ENCODE assay signal across 8 cellular contexts in genomic region chr22:24952837-24953293, GRCh38. TPM values are rescaled to one million over a fixed set of nuclear protein-coding genes. Genes with fewer than 3 reads are reported as not detected.
DNase-seq lines count a peak whose midpoint lies in the region; ATAC-seq and TF ChIP-seq lines count a peak whose summit lies in the region.

No MANE protein-coding gene starts in this region.

- H3K27ac Mint-ChIP-seq in activated CD4-positive, alpha-beta T cell treated with anti-CD3 and anti-CD28 coated beads, Interleukin-2, amount 10 ng/mL, durations not matched to agents 24 days and 14 days = no peak overlapping the region
- H3K27ac Mint-ChIP-seq in chondrocyte (ENCODE audit: unreplicated experiment) = peak overlapping the region; percentile 95

- H3K4me3 ChIP-seq in OCI-LY3 (ENCODE audit: low read length) (peak overlapping the region; percentile 75), stomach (peak overlapping the region; percentile 73 to 79 (median 76))

- TF ChIP-seq EP300 in stomach (IDR thresholded peaks at IDR 0.05) = no peak

- no peak for ATAC-seq in GM18517 (IDR thresholded peaks at IDR 0.05; ENCODE audit: unreplicated experiment)
- ATAC-seq in GM19328 (IDR thresholded peaks at IDR 0.05; ENCODE audit: unreplicated experiment) = no peak

- no peak for TF ChIP-seq CTCF in OCI-LY3 (IDR thresholded peaks at IDR 0.05; ENCODE audit: low read depth, low read length)
- no peak for TF ChIP-seq CTCF in chondrocyte (IDR thresholded peaks at IDR 0.05)
- no peak for TF ChIP-seq CTCF in stomach (IDR thresholded peaks at IDR 0.05)

- peaks cover 10% of the 10 kb centered on the region for H3K27me3 ChIP-seq in OCI-LY3 (ENCODE audit: low read depth, low read length)
- H3K27me3 ChIP-seq in stomach = peaks cover 0 to 54% (median 12%) of the 10 kb centered on the region in 3 donors

- DNase-seq in activated CD4-positive, alpha-beta T cell treated with anti-CD3 and anti-CD28 coated beads, Interleukin-2, amount 10 ng/mL, durations not matched to agents 24 days and 14 days = no peak
- no peak for DNase-seq in activated CD4-positive, alpha-beta T cell treated with anti-CD3 and anti-CD28 coated beads for 4 hours
- DNase-seq in chondrocyte (ENCODE audit: low spot score) = no peak
- peak; percentile 81 for DNase-seq in left kidney (ENCODE audit: low read depth, low spot score)
- DNase-seq in stomach = peak; percentile 61

- WGBS in stomach, 5 donors = 0 to 4% (median 1%) methylated on average over 21 to 29 of the region's 29 CpGs

- H3K36me3 ChIP-seq in OCI-LY3 (replicated peaks; ENCODE audit: low read depth, low read length) = no peaks in the 10 kb centered on the region
- H3K36me3 ChIP-seq in stomach = no peaks in the 10 kb centered on the region

- H3K27ac ChIP-seq in OCI-LY3 (ENCODE audit: low read length) (no peak overlapping the region), stomach (peak overlapping the region; percentile 86 to 92 (median 88))

- H3K9me3 ChIP-seq in OCI-LY3 (ENCODE audit: insufficient read depth, low read length) = no peaks in the 10 kb centered on the region
- H3K9me3 ChIP-seq in stomach = no peaks in the 10 kb centered on the region

- H3K9ac ChIP-seq in OCI-LY3 (ENCODE audit: low read length) = no peak overlapping the region

- H4K20me1 ChIP-seq in OCI-LY3 (ENCODE audit: insufficient read depth, low read length) = no peaks in the 10 kb centered on the region

- peak overlapping the region; percentile 46 for H3K4me2 ChIP-seq in OCI-LY3 (ENCODE audit: low read length)

- H2AFZ ChIP-seq in OCI-LY3 (ENCODE audit: low read depth, low read length) = no peak overlapping the region

- H3K36me3 Mint-ChIP-seq in activated CD4-positive, alpha-beta T cell treated with anti-CD3 and anti-CD28 coated beads, Interleukin-2, amount 10 ng/mL, durations not matched to agents 24 days and 14 days (ENCODE audit: low read depth) = no peaks in the 10 kb centered on the region
- no peaks in the 10 kb centered on the region for H3K36me3 Mint-ChIP-seq in chondrocyte (ENCODE audit: low read depth)

- H3K4me1 ChIP-seq in OCI-LY3 (ENCODE audit: low read length) = no peaks in the 10 kb centered on the region
- peaks cover 19 to 38% (median 28%) of the 10 kb centered on the region in 4 donors for H3K4me1 ChIP-seq in stomach

- peaks cover 50% of the 10 kb centered on the region for H3K27me3 Mint-ChIP-seq in activated CD4-positive, alpha-beta T cell treated with anti-CD3 and anti-CD28 coated beads, Interleukin-2, amount 10 ng/mL, durations not matched to agents 24 days and 14 days
- peaks cover 2% of the 10 kb centered on the region for H3K27me3 Mint-ChIP-seq in chondrocyte (ENCODE audit: low read depth)

- no peaks in the 10 kb centered on the region for H3K79me2 ChIP-seq in OCI-LY3 (ENCODE audit: low read length)

- peaks cover 20% of the 10 kb centered on the region for H3K4me1 Mint-ChIP-seq in activated CD4-positive, alpha-beta T cell treated with anti-CD3 and anti-CD28 coated beads, Interleukin-2, amount 10 ng/mL, durations not matched to agents 24 days and 14 days
- H3K4me1 Mint-ChIP-seq in chondrocyte (ENCODE audit: low read depth) = peaks cover 29% of the 10 kb centered on the region

- intact Hi-C loops in activated CD4-positive, alpha-beta T cell treated with anti-CD3 and anti-CD28 coated beads, Interleukin-2, amount 10 ng/mL, durations not matched to agents 24 days and 14 days (cut with micrococcal nuclease) = loop anchor here (1.0 kb wide), 2 partner anchors 41 to 95 kb away; no protein-coding TSS in a partner anchor
- intact Hi-C loops in stomach (cut with DNase I; ENCODE audit: low total_unique reads) = loop anchor here (5.0 kb wide), 1 partner anchor 94 kb away; no protein-coding TSS in a partner anchor

- TF ChIP-seq POLR2A in stomach (IDR thresholded peaks at IDR 0.05) = no peak

- H3K9me3 Mint-ChIP-seq in activated CD4-positive, alpha-beta T cell treated with anti-CD3 and anti-CD28 coated beads, Interleukin-2, amount 10 ng/mL, durations not matched to agents 24 days and 14 days = no peaks in the 10 kb centered on the region
- H3K9me3 Mint-ChIP-seq in chondrocyte (ENCODE audit: low read depth) = no peaks in the 10 kb centered on the region

- H3K4me3 Mint-ChIP-seq in activated CD4-positive, alpha-beta T cell treated with anti-CD3 and anti-CD28 coated beads, Interleukin-2, amount 10 ng/mL, durations not matched to agents 24 days and 14 days = peak overlapping the region; percentile 72
- peak overlapping the region; percentile 94 for H3K4me3 Mint-ChIP-seq in chondrocyte (ENCODE audit: unreplicated experiment)

RNA-seq across cellular contexts. Expression of gene KIAA1671, which starts 0.3 kb away (rescaled TPM):
- 11.2 and 11.4 TPM in 2 replicates for total RNA-seq in activated CD4-positive, alpha-beta T cell treated with anti-CD3 and anti-CD28 coated beads, Interleukin-2, amount 10 ng/mL, durations not matched to agents 24 days and 14 days
- 27.5 to 36.6 TPM (median 28.5 TPM) in 3 replicates for total RNA-seq in chondrocyte
- total RNA-seq in stomach = 10 to 100 TPM; 30.8 to 80.5 (median 43.8) TPM
- polyA plus RNA-seq in stomach = 1 to 10 TPM; 5.7 to 7.7 (median 6.9) TPM

RNA-seq across cellular contexts. Expression of gene LHFPL7, which starts 6.4 kb away (rescaled TPM):
- not detected in 2 replicates for total RNA-seq in activated CD4-positive, alpha-beta T cell treated with anti-CD3 and anti-CD28 coated beads, Interleukin-2, amount 10 ng/mL, durations not matched to agents 24 days and 14 days
- total RNA-seq in chondrocyte (not detected in 3 replicates), stomach (not detected)
- 1 to 10 TPM in 2 of 3 donors, not detected in 1; 1.1 to 1.5 TPM for polyA plus RNA-seq in stomach

Comparison
In these comparisons a context has a peak if more than half of its experiments do, and no peak if none do; other contexts are left out.
1. DNase-seq: peak in left kidney (single experiment) and stomach (single experiment); none in activated CD4-positive, alpha-beta T cell treated with anti-CD3 and anti-CD28 coated beads, Interleukin-2, amount 10 ng/mL, durations not matched to agents 24 days and 14 days (single experiment), activated CD4-positive, alpha-beta T cell treated with anti-CD3 and anti-CD28 coated beads for 4 hours (0 of 2) and chondrocyte (single experiment).